21 cellular contexts compared by ENCODE assay signal in the genomic region with DNA sequence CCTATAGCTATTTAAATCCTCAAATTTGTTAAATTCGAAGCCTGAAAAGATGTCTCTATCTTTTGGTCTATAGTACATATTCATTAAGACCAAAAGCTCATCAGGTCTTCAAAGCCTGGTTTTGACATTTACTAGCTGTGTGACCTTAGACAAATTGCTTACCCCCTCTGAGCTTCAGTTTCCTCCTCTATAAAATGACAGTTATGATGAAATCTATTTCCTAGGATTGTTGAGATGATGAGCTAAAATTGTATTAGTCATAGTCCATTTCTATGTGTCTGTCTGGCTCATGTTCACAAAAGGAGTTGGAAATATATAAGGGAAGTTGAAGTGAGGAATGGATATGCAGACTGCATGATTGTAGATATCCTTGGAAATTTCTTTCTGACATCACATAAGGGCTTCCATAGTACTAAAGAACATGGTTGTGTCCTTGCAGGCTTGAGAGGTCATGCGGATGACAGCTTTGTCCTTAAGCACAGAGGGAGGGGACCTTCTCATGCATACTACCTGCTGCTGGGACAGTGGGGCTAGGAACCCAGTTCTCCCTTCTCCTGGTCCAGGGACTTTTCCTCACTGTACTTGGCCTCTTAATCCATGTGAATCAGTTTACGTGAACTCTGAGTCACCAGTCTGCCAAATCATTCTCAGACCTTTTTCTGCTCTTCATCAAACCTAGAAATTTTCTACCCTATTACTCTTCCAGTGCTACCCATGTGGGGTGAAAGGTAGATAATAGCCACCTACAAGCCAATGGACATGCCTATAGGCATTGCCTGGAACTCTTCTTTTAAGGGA.
DNase-seq lines count a peak whose midpoint lies in the region; ATAC-seq and TF ChIP-seq lines count a peak whose summit lies in the region.
"Had no signal": no experiment of that assay in that cellular context is flagged by ENCODE, and none has a peak within 500 bp of the region (broad histone marks: within the 10 kb centered on the region; RNA-seq: fewer than 3 reads in every experiment).

No MANE protein-coding gene starts in this region.

- no peaks in the 10 kb centered on the region for H3K9me3 Mint-ChIP-seq in HFFc6
- H3K9me3 Mint-ChIP-seq: nephron had no signal

- H3K4me1 Mint-ChIP-seq in HFFc6 (ENCODE audit: low read depth): peaks cover 61% of the 10 kb centered on the region; the same call in 1 of the 2 replicates
- H3K4me1 Mint-ChIP-seq: activated CD4-positive, alpha-beta T cell treated with anti-CD3 and anti-CD28 coated beads, Interleukin-2, amount 10 ng/mL, durations not matched to agents 7 days and 5 days; nephron had no signal

- peak overlapping the region; percentile 55; the same call in 1 of the 2 replicates for H3K27ac Mint-ChIP-seq in HFFc6
- H3K27ac Mint-ChIP-seq: activated CD4-positive, alpha-beta T cell treated with anti-CD3 and anti-CD28 coated beads, Interleukin-2, amount 10 ng/mL, durations not matched to agents 7 days and 5 days; activated naive CD4-positive, alpha-beta T cell treated with anti-CD3 and anti-CD28 coated beads for 36 hours; nephron had no signal

- TF ChIP-seq CTCF in A673 (conservative IDR thresholded peaks at IDR 0.05; ENCODE audit: low read depth, low read length): no peak
- no peak for TF ChIP-seq CTCF in HFFc6 (IDR thresholded peaks at IDR 0.05)
- no peak for TF ChIP-seq CTCF in WERI-Rb-1 (IDR thresholded peaks at IDR 0.05; ENCODE audit: low read depth, low read length)
- TF ChIP-seq CTCF in fibroblast of the aortic adventitia (IDR thresholded peaks at IDR 0.05; ENCODE audit: insufficient read depth, low read length): no peak

- peaks cover 2% of the 10 kb centered on the region for H3K27me3 Mint-ChIP-seq in HFFc6 (ENCODE audit: insufficient read depth)
- H3K27me3 Mint-ChIP-seq: activated CD4-positive, alpha-beta T cell treated with anti-CD3 and anti-CD28 coated beads, Interleukin-2, amount 10 ng/mL, durations not matched to agents 7 days and 5 days had no signal

- H3K27me3 ChIP-seq in A673 (replicated peaks; ENCODE audit: insufficient read depth, low read depth, low read length, poor library complexity) (no peaks in the 10 kb centered on the region), WERI-Rb-1 (ENCODE audit: insufficient read depth, low read depth, severe bottlenecking) (no peaks in the 10 kb centered on the region)
- H3K27me3 ChIP-seq: ovary, right atrium auricular region had no signal

- H3K4me3 ChIP-seq in A673 (ENCODE audit: low read depth, low read length, poor library complexity, severe bottlenecking) (no peak overlapping the region), WERI-Rb-1 (ENCODE audit: low read depth, low read length) (no peak overlapping the region), fibroblast of the aortic adventitia (ENCODE audit: low read depth, low read length) (no peak overlapping the region)
- H3K4me3 ChIP-seq: ovary, right atrium auricular region, SK-N-MC, thoracic aorta had no signal

- no peaks in the 10 kb centered on the region for H3K36me3 Mint-ChIP-seq in HFFc6 (ENCODE audit: low read depth)

- H3K4me3 Mint-ChIP-seq in HFFc6: peak overlapping the region; percentile 44; the same call in 1 of the 2 replicates
- H3K4me3 Mint-ChIP-seq: activated CD4-positive, alpha-beta T cell treated with anti-CD3 and anti-CD28 coated beads, Interleukin-2, amount 10 ng/mL, durations not matched to agents 7 days and 5 days; activated naive CD4-positive, alpha-beta T cell treated with anti-CD3 and anti-CD28 coated beads for 36 hours; nephron had no signal

- no TSS peak for BruUV-seq in A673 (replicated peaks; lab: Mats Ljungman, UMichigan)

- H3K9me3 ChIP-seq in A673 (ENCODE audit: low read depth, low read length, poor library complexity, severe bottlenecking) (no peaks in the 10 kb centered on the region), WERI-Rb-1 (ENCODE audit: severe bottlenecking) (peaks cover 5% of the 10 kb centered on the region)
- H3K9me3 ChIP-seq: ovary, right atrium auricular region, thoracic aorta had no signal

- CTCF ChIA-PET in A673 (lab: Charles Lee): no interaction called here

- peaks cover 35% of the 10 kb centered on the region for H3K4me1 ChIP-seq in A673 (ENCODE audit: insufficient read depth, low read length, poor library complexity, severe bottlenecking)
- H3K4me1 ChIP-seq: right atrium auricular region had no signal

- H3K27ac ChIP-seq in A673 (ENCODE audit: low read depth, low read length, poor library complexity, severe bottlenecking) (peak overlapping the region; percentile 85), WERI-Rb-1 (peak overlapping the region; percentile 38)
- H3K27ac ChIP-seq: dorsolateral prefrontal cortex, ovary, right atrium auricular region, SK-N-MC, thoracic aorta, VCaP had no signal

- ATAC-seq in GM21515 (IDR thresholded peaks at IDR 0.05; ENCODE audit: unreplicated experiment) (no peak), GM21529 (IDR thresholded peaks at IDR 0.05; ENCODE audit: unreplicated experiment) (no peak)
- ATAC-seq: stimulated activated naive CD8-positive, alpha-beta T cell treated with anti-CD3 and anti-CD28 coated beads, Interleukin-15, Interleukin-2, amounts not matched to agents 100 U/mL and 50 U/mL, for 24 hours had no signal

- no peaks in the 10 kb centered on the region for H3K36me3 ChIP-seq in A673 (ENCODE audit: insufficient read depth, low read length, poor library complexity, severe bottlenecking)
- H3K36me3 ChIP-seq in WERI-Rb-1: no peaks in the 10 kb centered on the region
- H3K36me3 ChIP-seq: ovary, right atrium auricular region, thoracic aorta had no signal

- intact Hi-C loops in A673 (cut with micrococcal nuclease; ENCODE audit: unreplicated experiment): loop anchor here (5.0 to 10.0 kb wide), 4 partner anchors 71 to 484 kb away; a partner anchor contains a TSS

- DNase-seq in A673 (ENCODE audit: low spot score) (peak; percentile 53), HFFc6 (peak; percentile 15), WERI-Rb-1 (no peak), fibroblast of the aortic adventitia (ENCODE audit: low read depth) (peak; percentile 34), NCI-H2196 treated with DMSO at 0.1 percent for 48 hours (lab: John Stamatoyannopoulos, UW; ENCODE audit: unreplicated experiment) (no peak), COLO668 (lab: John Stamatoyannopoulos, UW; ENCODE audit: unreplicated experiment) (no peak)
- DNase-seq: activated CD4-positive, alpha-beta T cell treated with anti-CD3 and anti-CD28 coated beads, Interleukin-2, amount 10 ng/mL, durations not matched to agents 7 days and 5 days; activated naive CD4-positive, alpha-beta T cell treated with anti-CD3 and anti-CD28 coated beads for 36 hours; dorsolateral prefrontal cortex; hippocampal formation; NCI-H2171; ovary; RPMI8226; stimulated activated naive CD8-positive, alpha-beta T cell treated with anti-CD3 and anti-CD28 coated beads, Interleukin-15, Interleukin-2, amounts not matched to agents 100 U/mL and 50 U/mL, for 24 hours had no signal

- POLR2A ChIA-PET in A673 (lab: Charles Lee; ENCODE audit: low non-redundant PET): no interaction called here

Comparison
In these comparisons a context has a peak if more than half of its experiments do, and no peak if none do; other contexts are left out.
1. DNase-seq: peak in A673 (single experiment), HFFc6 (single experiment) and fibroblast of the aortic adventitia (single experiment); none in WERI-Rb-1 (single experiment), NCI-H2196 treated with DMSO at 0.1 percent for 48 hours (single experiment) and COLO668 (single experiment).